Comparison of ENCODE assay signal across 28 cellular contexts in the genomic region with DNA sequence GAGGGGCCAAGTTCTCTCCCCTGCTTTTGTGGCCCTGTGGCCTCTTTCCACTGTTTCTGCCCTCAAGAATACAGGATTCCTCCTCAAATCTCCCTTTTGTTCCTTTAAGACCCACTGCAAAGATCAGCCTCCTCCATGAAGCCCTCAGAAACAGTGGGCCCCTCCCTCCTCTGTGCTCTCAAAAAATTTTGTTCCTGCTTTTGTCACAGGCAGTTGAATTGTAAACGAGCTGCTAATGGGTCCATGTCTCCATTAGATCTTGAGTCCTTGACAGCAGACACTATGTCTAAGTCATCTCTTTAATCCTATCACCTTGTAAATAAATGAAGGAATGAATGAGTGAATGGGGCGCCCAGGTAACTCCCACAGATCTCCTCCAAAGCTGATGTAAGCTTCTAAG.
"Had no signal": no experiment of that assay in that cellular context is flagged by ENCODE, and none has a peak within 500 bp of the region (broad histone marks: within the 10 kb centered on the region; RNA-seq: fewer than 3 reads in every experiment).

No MANE protein-coding gene starts in this region.

- ATAC-seq: body of pancreas; left colon; naive thymus-derived CD4-positive, alpha-beta T cell; pancreas; psoas muscle; stimulated activated effector memory CD8-positive, alpha-beta T cell treated with anti-CD3 and anti-CD28 coated beads, Interleukin-12 subunit alpha, Interleukin-12 subunit beta, amount 100 ng/mL, for 72 hours had no signal

- H3K4me1 Mint-ChIP-seq: naive thymus-derived CD4-positive, alpha-beta T cell; stimulated activated effector memory CD8-positive, alpha-beta T cell treated with anti-CD3 and anti-CD28 coated beads, Interleukin-12 subunit alpha, Interleukin-12 subunit beta, amount 100 ng/mL, for 72 hours had no signal

- H3K4me3 Mint-ChIP-seq: activated naive CD8-positive, alpha-beta T cell; naive thymus-derived CD4-positive, alpha-beta T cell; stimulated activated effector memory CD8-positive, alpha-beta T cell treated with anti-CD3 and anti-CD28 coated beads, Interleukin-12 subunit alpha, Interleukin-12 subunit beta, amount 100 ng/mL, for 72 hours had no signal

- H3K4me1 ChIP-seq: adrenal gland, body of pancreas, colonic mucosa, pancreas, psoas muscle, sigmoid colon, stomach, tibial nerve had no signal

- H3K27ac Mint-ChIP-seq: activated naive CD8-positive, alpha-beta T cell; naive thymus-derived CD4-positive, alpha-beta T cell; stimulated activated effector memory CD8-positive, alpha-beta T cell treated with anti-CD3 and anti-CD28 coated beads, Interleukin-12 subunit alpha, Interleukin-12 subunit beta, amount 100 ng/mL, for 72 hours had no signal

- H3K4me3 ChIP-seq: adrenal gland, body of pancreas, cardiac muscle cell, colonic mucosa, pancreas, psoas muscle, sigmoid colon, stomach, tibial nerve had no signal

- H3K36me3 Mint-ChIP-seq: activated naive CD8-positive, alpha-beta T cell; naive thymus-derived CD4-positive, alpha-beta T cell; stimulated activated effector memory CD8-positive, alpha-beta T cell treated with anti-CD3 and anti-CD28 coated beads, Interleukin-12 subunit alpha, Interleukin-12 subunit beta, amount 100 ng/mL, for 72 hours had no signal

- H3K27ac ChIP-seq: adrenal gland, body of pancreas, cardiac muscle cell, colonic mucosa, pancreas, psoas muscle, sigmoid colon, stomach, tibial nerve had no signal

- DNase-seq: activated CD4-positive, alpha-beta T cell treated with anti-CD3 and anti-CD28 coated beads for 4 hours; activated CD4-positive, alpha-beta T cell treated with anti-CD3 and anti-CD28 coated beads, Interleukin-2, amount 50 U/mL, for 4 hours; activated effector memory CD4-positive, alpha-beta T cell treated with Interleukin-2 at 50 U/mL for 16 hours; activated naive CD4-positive, alpha-beta T cell treated with Interleukin-2 at 50 U/mL for 16 hours; adrenal gland; aorta; body of pancreas; cerebellar nuclear complex; colonic mucosa; effector CD8-positive, alpha-beta T cell; erythroblast; head of caudate nucleus; hippocampal formation; kidney; left colon; midbrain; naive thymus-derived CD4-positive, alpha-beta T cell; nucleus accumbens; pancreas; psoas muscle; sigmoid colon; small intestine; stimulated activated CD4-positive, alpha-beta T cell treated with anti-CD3 and anti-CD28 coated beads, Interleukin-4, amount 100 ng/mL, for 24 hours; stomach had no signal

- FAIRE-seq: kidney, pancreas, small intestine had no signal

- H3K9me3 Mint-ChIP-seq: stimulated activated effector memory CD8-positive, alpha-beta T cell treated with anti-CD3 and anti-CD28 coated beads, Interleukin-12 subunit alpha, Interleukin-12 subunit beta, amount 100 ng/mL, for 72 hours had no signal

- H3K36me3 ChIP-seq: adrenal gland, cardiac muscle cell, colonic mucosa, pancreas, sigmoid colon, stomach, tibial nerve had no signal

- H3K27me3 ChIP-seq: adrenal gland, body of pancreas, cardiac muscle cell, colonic mucosa, pancreas, sigmoid colon, tibial nerve had no signal

- H3K9me3 ChIP-seq: adrenal gland, body of pancreas, colonic mucosa, pancreas, psoas muscle, sigmoid colon, stomach, tibial nerve had no signal
